ENCODE assay signal across 10 cellular contexts in the genomic region with DNA sequence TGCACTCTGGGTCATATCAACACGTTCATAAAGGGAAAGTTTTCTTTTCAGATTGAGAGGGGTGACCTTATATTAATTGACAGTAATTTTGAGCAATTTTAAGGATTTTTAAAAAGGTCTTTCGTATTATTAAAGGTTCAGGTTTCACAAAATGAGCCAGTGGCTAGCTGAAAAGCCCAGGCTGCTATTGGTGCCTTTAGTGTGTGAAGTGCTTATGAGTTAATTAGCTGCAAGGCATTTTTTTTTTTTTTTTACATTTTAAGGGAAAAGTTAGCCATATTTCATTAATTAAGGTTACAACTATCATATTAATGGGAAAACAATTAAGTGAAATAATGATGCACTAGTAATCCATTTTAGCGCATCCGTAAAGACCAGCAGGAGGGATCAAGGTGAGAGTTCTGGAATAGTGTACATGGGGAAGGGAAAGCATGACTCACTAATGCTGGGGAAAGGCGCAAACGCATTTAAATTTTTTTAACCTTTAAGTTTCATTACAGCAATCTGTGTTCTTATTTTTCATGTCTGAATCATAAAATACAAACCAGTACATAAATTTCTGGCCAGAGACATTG.
DNase-seq lines count a peak whose midpoint lies in the region; ATAC-seq and TF ChIP-seq lines count a peak whose summit lies in the region.
"Had no signal": no experiment of that assay in that cellular context is flagged by ENCODE, and none has a peak within 500 bp of the region (broad histone marks: within the 10 kb centered on the region; RNA-seq: fewer than 3 reads in every experiment).

No MANE protein-coding gene starts in this region.

- no peak overlapping the region for H3K27ac Mint-ChIP-seq in activated CD8-positive, alpha-beta T cell treated with anti-CD3 and anti-CD28 coated beads, Interleukin-2, amount 10 ng/mL, durations not matched to agents 7 days and 5 days

- H3K4me1 ChIP-seq in heart left ventricle, result peaks cover 0 to 18% (median 9%) of the 10 kb centered on the region in 12 donors

- ATAC-seq in GM18498 (IDR thresholded peaks at IDR 0.05; ENCODE audit: unreplicated experiment), result peak; percentile 44
- peak; percentile 30 for ATAC-seq in GM21576 (IDR thresholded peaks at IDR 0.05; ENCODE audit: unreplicated experiment)
- ATAC-seq in HG03442 (IDR thresholded peaks at IDR 0.05; ENCODE audit: unreplicated experiment), result peak; percentile 25
- ATAC-seq in heart left ventricle, result peak in 2 of 4 donors; percentile 30 to 40
- no peak for ATAC-seq in activated CD8-positive, alpha-beta T cell treated with anti-CD3 and anti-CD28 coated beads, Interleukin-2, amount 10 ng/mL, durations not matched to agents 7 days and 5 days

- intact Hi-C loops in heart left ventricle (cut with DNase I), result no loop called here

- peaks cover 6% of the 10 kb centered on the region for H3K4me1 Mint-ChIP-seq in activated CD8-positive, alpha-beta T cell treated with anti-CD3 and anti-CD28 coated beads, Interleukin-2, amount 10 ng/mL, durations not matched to agents 7 days and 5 days (ENCODE audit: low read depth)

- WGBS in heart left ventricle, 4 donors, result 72 to 78% (median 73%) methylated on average over 6 of the region's 6 CpGs

- CTCF ChIA-PET in activated CD8-positive, alpha-beta T cell treated with anti-CD3 and anti-CD28 coated beads, Interleukin-2, amount 10 ng/mL, durations not matched to agents 7 days and 5 days (lab: Charles Lee), result no interaction called here

- no peak for TF ChIP-seq CTCF in heart left ventricle (IDR thresholded peaks at IDR 0.05)

- no peaks in the 10 kb centered on the region for H3K27me3 ChIP-seq in heart left ventricle
- H3K27me3 ChIP-seq: ascending aorta had no signal

- H3K36me3 ChIP-seq in heart left ventricle, result no peaks in the 10 kb centered on the region
- H3K36me3 ChIP-seq: ascending aorta had no signal

- no peaks in the 10 kb centered on the region for H3K9me3 Mint-ChIP-seq in activated CD8-positive, alpha-beta T cell treated with anti-CD3 and anti-CD28 coated beads, Interleukin-2, amount 10 ng/mL, durations not matched to agents 7 days and 5 days (ENCODE audit: insufficient read depth)
- H3K9me3 Mint-ChIP-seq: immature natural killer cell had no signal

- H3K9me3 ChIP-seq in heart left ventricle, result no peaks in the 10 kb centered on the region
- H3K9me3 ChIP-seq: ascending aorta had no signal

- peak overlapping the region in 11 of 12 donors; percentile 59 to 83 (median 70) for H3K27ac ChIP-seq in heart left ventricle
- H3K27ac ChIP-seq: ascending aorta had no signal

- H3K36me3 Mint-ChIP-seq in activated CD8-positive, alpha-beta T cell treated with anti-CD3 and anti-CD28 coated beads, Interleukin-2, amount 10 ng/mL, durations not matched to agents 7 days and 5 days (ENCODE audit: low read depth), result no peaks in the 10 kb centered on the region

- H3K4me3 ChIP-seq in heart left ventricle, result peak overlapping the region in 2 of 12 donors; percentile 14 to 17
- H3K4me3 ChIP-seq: ascending aorta had no signal

- DNase-seq in heart left ventricle, result no peak
- DNase-seq in kidney tubule cell (ENCODE audit: low spot score), result no peak
- DNase-seq in iPS-NIHi7 (ENCODE audit: extremely low spot score), result no peak
- DNase-seq in activated CD8-positive, alpha-beta T cell treated with anti-CD3 and anti-CD28 coated beads, Interleukin-2, amount 10 ng/mL, durations not matched to agents 7 days and 5 days, result no peak
- no peak for DNase-seq in kidney glomerular epithelial cell (lab: John Stamatoyannopoulos, UW)
- DNase-seq: immature natural killer cell had no signal

- TF ChIP-seq POLR2A in heart left ventricle (IDR thresholded peaks at IDR 0.05), result no peak

- no peak overlapping the region for H3K4me3 Mint-ChIP-seq in activated CD8-positive, alpha-beta T cell treated with anti-CD3 and anti-CD28 coated beads, Interleukin-2, amount 10 ng/mL, durations not matched to agents 7 days and 5 days

- no peaks in the 10 kb centered on the region for H3K27me3 Mint-ChIP-seq in activated CD8-positive, alpha-beta T cell treated with anti-CD3 and anti-CD28 coated beads, Interleukin-2, amount 10 ng/mL, durations not matched to agents 7 days and 5 days (ENCODE audit: low read depth)

- POLR2A ChIA-PET in activated CD8-positive, alpha-beta T cell treated with anti-CD3 and anti-CD28 coated beads, Interleukin-2, amount 10 ng/mL, durations not matched to agents 7 days and 5 days (lab: Charles Lee), result no interaction called here
